Comparison of ENCODE assay signal across 29 cellular contexts in the genomic region with DNA sequence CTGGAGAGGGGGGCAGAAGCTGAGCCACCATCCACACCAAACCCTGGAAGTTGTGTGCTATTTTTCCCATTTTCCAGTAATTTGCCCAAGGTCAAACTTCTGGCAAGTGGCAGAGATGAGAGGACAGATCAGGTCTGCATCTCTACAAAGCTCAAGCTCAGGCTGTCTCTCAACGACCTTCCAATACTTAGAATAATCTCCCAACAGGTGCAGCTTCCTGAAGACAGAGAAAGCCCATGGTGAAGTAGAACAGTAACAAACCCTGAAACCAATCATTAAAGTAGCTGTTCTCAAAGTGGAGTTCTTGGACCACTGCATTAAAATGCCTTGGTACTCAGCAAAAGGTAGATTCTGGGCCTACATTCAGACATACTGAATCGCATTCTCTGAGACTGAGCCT. TPM values are rescaled to one million over a fixed set of nuclear protein-coding genes. Genes with fewer than 3 reads are reported as not detected.
DNase-seq lines count a peak whose midpoint lies in the region; ATAC-seq, FAIRE-seq and TF ChIP-seq lines count a peak whose summit lies in the region.
"Had no signal": no experiment of that assay in that cellular context is flagged by ENCODE, and none has a peak within 500 bp of the region (broad histone marks: within the 10 kb centered on the region; RNA-seq: fewer than 3 reads in every experiment).

No MANE protein-coding gene starts in this region.

- DNase-seq in activated naive CD8-positive, alpha-beta T cell treated with anti-CD3 and anti-CD28 coated beads, Interleukin-2, amount 50 U/mL, for 24 hours, result no peak
- peak; percentile 49 for DNase-seq in NAMALWA (ENCODE audit: low spot score)
- no peak for DNase-seq in K562 (ENCODE audit: extremely low read depth in 1 of 4, low spot score in 3 of 4)
- no peak for DNase-seq in NCI-H1436 (lab: John Stamatoyannopoulos, UW)
- DNase-seq in NCI-H510A (lab: John Stamatoyannopoulos, UW), result no peak
- DNase-seq: activated CD4-positive, alpha-beta T cell treated with anti-CD3 and anti-CD28 coated beads for 36 hours; activated CD8-positive, alpha-beta T cell treated with anti-CD3 and anti-CD28 coated beads for 36 hours; dorsolateral prefrontal cortex; H7; hippocampal formation; lower lobe of right lung; NCI-H1092 treated with DMSO at 0.1 percent for 48 hours; NCI-H187; NCI-H524 treated with DMSO at 0.1 percent for 48 hours; nephron progenitor cell; ovary; Right ventricle myocardium superior; stimulated activated CD4-positive, alpha-beta T cell treated with anti-CD3 and anti-CD28 coated beads, Interleukin-1b, Interleukin-23, amount 100 ng/mL, for 48 hours; testis had no signal

- no TSS peak for BruUV-seq in K562 (replicated peaks; lab: Mats Ljungman, UMichigan)

- H3K9ac ChIP-seq in K562 (ENCODE audit: insufficient read depth in 1 of 2, low read depth in 2 of 2, low read length in 2 of 2), result no peak overlapping the region

- in situ Hi-C loops in K562 (cut with MboI), result no loop called here

- FAIRE-seq in K562 (lab: Jason Lieb, UNC), result no peak
- FAIRE-seq: endothelial cell of umbilical vein, urothelium cell line had no signal

- no peak for ATAC-seq in activated naive CD8-positive, alpha-beta T cell treated with anti-CD3 and anti-CD28 coated beads, Interleukin-2, amount 50 U/mL, for 24 hours
- 0 out of 3 replicates have a peak, but pooled peaks have one; percentile 20 for ATAC-seq in K562
- no peak for ATAC-seq in stimulated activated memory B cell treated with anti-CD40 and anti-IgM and Interleukin-4, amounts not matched to agents 10 μg/mL and 1 μg/mL and 100 μg/mL, for 72 hours
- ATAC-seq in HG02759 (IDR thresholded peaks at IDR 0.05; ENCODE audit: unreplicated experiment), result no peak
- ATAC-seq: activated CD8-positive, alpha-beta T cell treated with anti-CD3 and anti-CD28 coated beads for 36 hours had no signal

- intact Hi-C loops in K562 (cut with micrococcal nuclease), result no loop called here

- H3K79me2 ChIP-seq in K562 (ENCODE audit: control insufficient read depth, insufficient read depth, low read length), result peaks cover 60% of the 10 kb centered on the region

- H3K9me3 Mint-ChIP-seq in activated naive CD8-positive, alpha-beta T cell (ENCODE audit: low read depth), result no peaks in the 10 kb centered on the region
- H3K9me3 Mint-ChIP-seq in activated naive CD8-positive, alpha-beta T cell treated with anti-CD3 and anti-CD28 coated beads, Interleukin-2, amount 50 U/mL, for 24 hours, result no peaks in the 10 kb centered on the region
- H3K9me3 Mint-ChIP-seq in stimulated activated memory B cell treated with anti-CD40 and anti-IgM and Interleukin-4, amounts not matched to agents 10 μg/mL and 1 μg/mL and 100 μg/mL, for 72 hours, result no peaks in the 10 kb centered on the region
- H3K9me3 Mint-ChIP-seq: activated naive CD4-positive, alpha-beta T cell treated with anti-CD3 and anti-CD28 coated beads, Interleukin-2, amount 50 U/mL, for 24 hours; stimulated activated naive CD8-positive, alpha-beta T cell treated with anti-CD3 and anti-CD28 coated beads, Interleukin-15, Interleukin-2, amounts not matched to agents 100 ng/mL and 50 ng/mL, for 24 hours had no signal

- H3K36me3 ChIP-seq in K562 (ENCODE audit: control insufficient read depth, insufficient read depth, low read length), result no peaks in the 10 kb centered on the region
- H3K36me3 ChIP-seq: lower lobe of right lung, ovary had no signal

- peaks cover 80% of the 10 kb centered on the region for H3K4me1 Mint-ChIP-seq in activated naive CD8-positive, alpha-beta T cell (ENCODE audit: low read depth)
- peaks cover 80% of the 10 kb centered on the region for H3K4me1 Mint-ChIP-seq in activated naive CD8-positive, alpha-beta T cell treated with anti-CD3 and anti-CD28 coated beads, Interleukin-2, amount 50 U/mL, for 24 hours
- peaks cover 85% of the 10 kb centered on the region for H3K4me1 Mint-ChIP-seq in stimulated activated memory B cell treated with anti-CD40 and anti-IgM and Interleukin-4, amounts not matched to agents 10 μg/mL and 1 μg/mL and 100 μg/mL, for 72 hours

- no peaks in the 10 kb centered on the region for H3K9me1 ChIP-seq in K562 (ENCODE audit: control insufficient read depth, insufficient read depth, low read length)

- 47% methylated on average over 2 of the region's 2 CpGs for WGBS in K562 (ENCODE audit: insufficient coverage, low coverage, missing lambda C conversion rate)

- no peaks in the 10 kb centered on the region for H3K27me3 ChIP-seq in K562 (ENCODE audit: control insufficient read depth in 2 of 2, insufficient read depth in 2 of 2, low read length in 2 of 2)
- H3K27me3 ChIP-seq: dorsolateral prefrontal cortex, ovary, testis had no signal

- H3K4me1 ChIP-seq in K562 (replicated peaks in 1 of 2; ENCODE audit: control insufficient read depth in 2 of 2, insufficient read depth in 2 of 2, low read length in 2 of 2), result no peaks in the 10 kb centered on the region
- H3K4me1 ChIP-seq: testis had no signal

- H3K4me3 ChIP-seq in K562, result no peak overlapping the region
- H3K4me3 ChIP-seq: dorsolateral prefrontal cortex, lower lobe of right lung, ovary, smooth muscle cell, testis had no signal

- TF ChIP-seq CTCF in K562 (IDR thresholded peaks at IDR 0.05 in 2 of 3, conservative IDR thresholded peaks at IDR 0.05 in 1 of 3; ENCODE audit: insufficient read depth in 2 of 3, low read depth in 1 of 3, low read length in 3 of 3), result no peak

- TF ChIP-seq EP300 in K562 (IDR thresholded peaks at IDR 0.05; ENCODE audit: low read length), result no peak

- CTCF ChIA-PET in K562 (lab: Yijun Ruan, JAX; ENCODE audit: low intra/inter-chr PET ratio), result no interaction called here

- H3K27ac Mint-ChIP-seq in activated naive CD8-positive, alpha-beta T cell, result peak overlapping the region; percentile 4
- no peak overlapping the region for H3K27ac Mint-ChIP-seq in activated naive CD8-positive, alpha-beta T cell treated with anti-CD3 and anti-CD28 coated beads, Interleukin-2, amount 50 U/mL, for 24 hours
- peak overlapping the region; percentile 51 for H3K27ac Mint-ChIP-seq in stimulated activated memory B cell treated with anti-CD40 and anti-IgM and Interleukin-4, amounts not matched to agents 10 μg/mL and 1 μg/mL and 100 μg/mL, for 72 hours
- H3K27ac Mint-ChIP-seq: activated CD8-positive, alpha-beta T cell treated with anti-CD3 and anti-CD28 coated beads for 36 hours; stimulated activated naive CD8-positive, alpha-beta T cell treated with anti-CD3 and anti-CD28 coated beads, Interleukin-15, Interleukin-2, amounts not matched to agents 100 ng/mL and 50 ng/mL, for 24 hours; T-helper 2 cell treated with Interferon-gamma antibody and Interleukin-4, amounts not matched to agents 5 μg/mL and 100 μg/mL, for 36 hours had no signal

- H4K20me1 ChIP-seq in K562 (replicated peaks; ENCODE audit: control insufficient read depth, insufficient read depth, low read length), result no peaks in the 10 kb centered on the region

- H3K27me3 Mint-ChIP-seq in activated naive CD8-positive, alpha-beta T cell, result no peaks in the 10 kb centered on the region
- no peaks in the 10 kb centered on the region for H3K27me3 Mint-ChIP-seq in activated naive CD8-positive, alpha-beta T cell treated with anti-CD3 and anti-CD28 coated beads, Interleukin-2, amount 50 U/mL, for 24 hours
- no peaks in the 10 kb centered on the region for H3K27me3 Mint-ChIP-seq in stimulated activated memory B cell treated with anti-CD40 and anti-IgM and Interleukin-4, amounts not matched to agents 10 μg/mL and 1 μg/mL and 100 μg/mL, for 72 hours
- H3K27me3 Mint-ChIP-seq: activated CD4-positive, alpha-beta T cell treated with anti-CD3 and anti-CD28 coated beads for 36 hours; activated CD8-positive, alpha-beta T cell treated with anti-CD3 and anti-CD28 coated beads for 36 hours; activated naive CD4-positive, alpha-beta T cell treated with anti-CD3 and anti-CD28 coated beads, Interleukin-2, amount 50 U/mL, for 24 hours; stimulated activated naive CD8-positive, alpha-beta T cell treated with anti-CD3 and anti-CD28 coated beads, Interleukin-15, Interleukin-2, amounts not matched to agents 100 ng/mL and 50 ng/mL, for 24 hours had no signal

- no peak overlapping the region for H3K4me2 ChIP-seq in K562 (ENCODE audit: insufficient read depth, low read length)
- H3K4me2 ChIP-seq: smooth muscle cell had no signal

- no peak overlapping the region for H3K4me3 Mint-ChIP-seq in activated naive CD8-positive, alpha-beta T cell
- no peak overlapping the region for H3K4me3 Mint-ChIP-seq in activated naive CD8-positive, alpha-beta T cell treated with anti-CD3 and anti-CD28 coated beads, Interleukin-2, amount 50 U/mL, for 24 hours
- H3K4me3 Mint-ChIP-seq in stimulated activated memory B cell treated with anti-CD40 and anti-IgM and Interleukin-4, amounts not matched to agents 10 μg/mL and 1 μg/mL and 100 μg/mL, for 72 hours, result no peak overlapping the region
- H3K4me3 Mint-ChIP-seq: activated CD4-positive, alpha-beta T cell treated with anti-CD3 and anti-CD28 coated beads for 36 hours; activated CD8-positive, alpha-beta T cell treated with anti-CD3 and anti-CD28 coated beads for 36 hours; activated naive CD4-positive, alpha-beta T cell treated with anti-CD3 and anti-CD28 coated beads, Interleukin-2, amount 50 U/mL, for 24 hours; nephron progenitor cell; stimulated activated naive CD8-positive, alpha-beta T cell treated with anti-CD3 and anti-CD28 coated beads, Interleukin-15, Interleukin-2, amounts not matched to agents 100 ng/mL and 50 ng/mL, for 24 hours; T-helper 2 cell treated with Interferon-gamma antibody and Interleukin-4, amounts not matched to agents 5 μg/mL and 100 μg/mL, for 36 hours had no signal

- TF ChIP-seq POLR2A in K562 (conservative IDR thresholded peaks at IDR 0.05), result no peak

- no peak overlapping the region for H2AFZ ChIP-seq in K562 (ENCODE audit: low read depth, low read length)

- H3K9me3 ChIP-seq in K562 (replicated peaks; ENCODE audit: control insufficient read depth, insufficient read depth, low read depth, low read length), result no peaks in the 10 kb centered on the region
- H3K9me3 ChIP-seq: lower lobe of right lung, ovary, testis had no signal

- POLR2A ChIA-PET in K562 (lab: Yijun Ruan, JAX), result interaction anchor here (0.5 to 1.8 kb wide), 3 partner anchors 13 to 61 kb away, joined by 4 read pairs; no protein-coding TSS in a partner anchor

- H3K27ac ChIP-seq in K562 (ENCODE audit: extremely low read depth, low read depth, low read length), result no peak overlapping the region
- H3K27ac ChIP-seq: 22Rv1, dorsolateral prefrontal cortex, lower lobe of right lung, ovary, testis had no signal

- H3K36me3 Mint-ChIP-seq in activated naive CD8-positive, alpha-beta T cell, result peaks cover 2% of the 10 kb centered on the region
- peaks cover 6% of the 10 kb centered on the region for H3K36me3 Mint-ChIP-seq in activated naive CD8-positive, alpha-beta T cell treated with anti-CD3 and anti-CD28 coated beads, Interleukin-2, amount 50 U/mL, for 24 hours (ENCODE audit: low read depth)
- peaks cover 16% of the 10 kb centered on the region for H3K36me3 Mint-ChIP-seq in stimulated activated memory B cell treated with anti-CD40 and anti-IgM and Interleukin-4, amounts not matched to agents 10 μg/mL and 1 μg/mL and 100 μg/mL, for 72 hours

- no peak for TF ChIP-seq RAD21 in K562 (CRISPR knock-in tag; conservative IDR thresholded peaks at IDR 0.05 in 1 of 2, IDR thresholded peaks at IDR 0.05 in 1 of 2)

RNA-seq across cellular contexts. Expression of a gene that starts 37.6 kb away (rescaled TPM):
- total RNA-seq in K562 (2011; cell fraction: chromatin; rRNA removed; ENCODE audit: low replicate concordance), result 56.9 and 132 TPM in 2 replicates
- 27.5 and 28.5 TPM in 2 replicates for total RNA-seq in K562 (2011; cell fraction: nucleolus; rRNA removed)
- total RNA-seq in K562 (2011; cell fraction: nucleoplasm; rRNA removed), result 54.1 and 66.5 TPM in 2 replicates
- 6.6 and 8.2 TPM in 2 replicates for total RNA-seq in K562 (2014; rRNA removed)
- 11.2 and 12.4 TPM in 2 replicates for total RNA-seq in K562 (2014; rRNA removed; fragmentation: Illumina TruSeq; extraction: Trizol)
- 13.6 and 14.6 TPM in 2 replicates for total RNA-seq in K562 (2015; rRNA removed; fragmentation: Illumina TruSeq; extraction: Trizol)
- 20.4 and 22.1 TPM in 2 replicates for total RNA-seq in K562 (2021)
- 11.3 and 16.0 TPM in 2 replicates for polyA plus RNA-seq in K562 (2011; rRNA removed)
- polyA plus RNA-seq in K562 (2011; cell fraction: cytosol; rRNA removed), result 6.2 and 8.7 TPM in 2 replicates
- polyA plus RNA-seq in K562 (2011; cell fraction: nucleus; rRNA removed), result 53.6 and 59.0 TPM in 2 replicates
- polyA plus RNA-seq in K562 (2012), result 13.3 and 19.4 TPM in 2 replicates
- polyA plus RNA-seq in K562 (2014; fragmentation: Illumina TruSeq; extraction: Trizol), result 17.6 and 21.1 TPM in 2 replicates
- 1 to 10 TPM; 2.5 to 2.8 TPM for polyA plus RNA-seq in K562 (2014; fragmentation: Nextera tagmentation; extraction: Ambion mirVana)
- polyA plus RNA-seq in K562 (2014; rRNA removed), result 14.3 and 15.6 TPM in 2 replicates
- 32.2 and 35.7 TPM in 2 replicates for polyA minus RNA-seq in K562 (2011; rRNA and poly(A)+ RNA removed)
- 9.0 and 13.8 TPM in 2 replicates for polyA minus RNA-seq in K562 (2011; cell fraction: cytosol; rRNA and poly(A)+ RNA removed)
- polyA minus RNA-seq in K562 (2011; cell fraction: nucleus; rRNA and poly(A)+ RNA removed), result 29.2 and 61.2 TPM in 2 replicates
